23 cellular contexts compared by ENCODE assay signal in genomic region chr13:91699863-91700262, GRCh38.
"Had no signal": no experiment of that assay in that cellular context is flagged by ENCODE, and none has a peak within 500 bp of the region (broad histone marks: within the 10 kb centered on the region; RNA-seq: fewer than 3 reads in every experiment).

No MANE protein-coding gene starts in this region.

- H3K27me3 ChIP-seq: SJSA1 had no signal

- H3K27ac ChIP-seq: KMS-11, SJSA1, SK-N-MC had no signal

- H3K4me2 ChIP-seq: KMS-11 had no signal

- H3K4me1 ChIP-seq: SJSA1 had no signal

- H3K9ac ChIP-seq: KMS-11 had no signal

- FAIRE-seq: RCC 7860 had no signal

- H3K9me3 ChIP-seq: SJSA1 had no signal

- H3K4me3 ChIP-seq: SJSA1, SK-N-MC had no signal

- H3K36me3 ChIP-seq: SJSA1 had no signal

- DNase-seq: Kasumi-1, MM.1S, NCI-H1092 treated with DMSO at 0.1 percent for 48 hours, NCI-H1436, NCI-H1694 treated with DMSO at 0.1 percent for 48 hours, NCI-H1930, NCI-H2081, NCI-H2107, NCI-H2171, NCI-H226, NCI-H446, NCI-H510A, NCI-H524 treated with DMSO at 0.1 percent for 48 hours, NCI-H69, NCI-H774, Right ventricle myocardium superior, RPMI8226, SIG-M5, T-helper 1 cell had no signal
